In genomic region chr13:23466144-23467002, GRCh38 we compare ENCODE assay signal across 8 cellular contexts. TPM values are rescaled to one million over a fixed set of nuclear protein-coding genes. Genes with fewer than 3 reads are reported as not detected.
A peak's percentile ranks its signal among the peaks of the same experiment; 100 is the strongest.
DNase-seq lines count a peak whose midpoint lies in the region; ATAC-seq, FAIRE-seq and TF ChIP-seq lines count a peak whose summit lies in the region.

No MANE protein-coding gene starts in this region.

- peak overlapping the region; percentile 93 for H2AFZ ChIP-seq in Loucy (ENCODE audit: low read length)

- FAIRE-seq in urothelium cell line (lab: Jason Lieb, UNC): no peak

- H4K20me1 ChIP-seq in Loucy (ENCODE audit: insufficient read depth, low read length, poor library complexity, severe bottlenecking): no peaks in the 10 kb centered on the region

- peak overlapping the region; percentile 84 for H3K4me2 ChIP-seq in Loucy (ENCODE audit: low read depth, low read length, poor library complexity, severe bottlenecking)

- H3K36me3 ChIP-seq in Loucy (ENCODE audit: insufficient read depth, low read length) (no peaks in the 10 kb centered on the region), adrenal gland (replicated peaks in 1 of 2) (no peaks in the 10 kb centered on the region), heart right ventricle (no peaks in the 10 kb centered on the region), prostate gland (no peaks in the 10 kb centered on the region)

- intact Hi-C loops in adrenal gland (cut with DNase I): loop anchor here (5.0 kb wide), 2 partner anchors 401 to 406 kb away; no protein-coding TSS in a partner anchor
- intact Hi-C loops in heart right ventricle (cut with DNase I): loop anchor here (1.0 to 10.0 kb wide), 15 partner anchors 98 to 421 kb away; partner anchors contain the start of genes MIPEP (in 2 of the 10) and TNFRSF19 (in 2 of the 10)
- intact Hi-C loops in prostate gland (cut with DNase I): loop anchor here (1.0 to 10.0 kb wide), 4 partner anchors 111 to 421 kb away; partner anchors contain the start of gene MIPEP

- ATAC-seq in heart right ventricle: peak; percentile 93 to 96 (median 94)

- H3K27ac ChIP-seq in adrenal gland: peak overlapping the region in 4 of 5 donors; percentile 11 to 82 (median 42)
- H3K27ac ChIP-seq in heart right ventricle: peak overlapping the region; percentile 65 to 91 (median 83)
- H3K27ac ChIP-seq in prostate gland: peak overlapping the region; percentile 77 to 84

- peaks cover 6% of the 10 kb centered on the region; the same call in 1 of the 2 replicates for H3F3A ChIP-seq in Loucy (ENCODE audit: low read depth)

- H3K4me3 ChIP-seq in Loucy (ENCODE audit: low read length, poor library complexity, severe bottlenecking) (peak overlapping the region; percentile 74), adrenal gland (peak overlapping the region in 2 of 4 donors; percentile 42 to 49), heart right ventricle (peak overlapping the region; percentile 36 to 68 (median 60)), prostate gland (peak overlapping the region; percentile 30 to 42)

- no peaks in the 10 kb centered on the region for H3K79me2 ChIP-seq in Loucy (ENCODE audit: insufficient read depth, low read length)

- WGBS in adrenal gland, 4 donors: 1 to 6% (median 2%) methylated on average over 11 to 64 of the region's 64 CpGs
- WGBS in heart right ventricle, 2 donors: 1% methylated on average over 64 of the region's 64 CpGs
- 2% methylated on average over 47 of the region's 64 CpGs for WGBS in prostate gland

- no peak for TF ChIP-seq POLR2A in adrenal gland (IDR thresholded peaks at IDR 0.05)
- TF ChIP-seq POLR2A in prostate gland (IDR thresholded peaks at IDR 0.05): no peak

- TF ChIP-seq CTCF in Loucy (conservative IDR thresholded peaks at IDR 0.05; ENCODE audit: low read length) (peak; percentile 57), adrenal gland (IDR thresholded peaks at IDR 0.05) (peak; percentile 29 to 86 (median 66)), heart right ventricle (IDR thresholded peaks at IDR 0.05) (peak; percentile 30 to 73 (median 60)), prostate gland (IDR thresholded peaks at IDR 0.05) (peak in 3 of 4 experiments; percentile 49 to 71 (median 68))

- no peaks in the 10 kb centered on the region for H3K9me3 ChIP-seq in Loucy (ENCODE audit: insufficient read depth, low read depth, low read length)
- no peaks in the 10 kb centered on the region for H3K9me3 ChIP-seq in adrenal gland (replicated peaks in 1 of 3)
- H3K9me3 ChIP-seq in heart right ventricle: no peaks in the 10 kb centered on the region
- H3K9me3 ChIP-seq in prostate gland: no peaks in the 10 kb centered on the region

- no peaks in the 10 kb centered on the region for H3K9me2 ChIP-seq in Loucy (replicated peaks; ENCODE audit: low read depth, low read length)

- DNase-seq in GDM1 (lab: John Stamatoyannopoulos, UW) (peak; percentile 47), H4 (ENCODE audit: low spot score) (peak; percentile 42), T follicular helper cell (ENCODE audit: low read depth) (peak; percentile 30), adrenal gland (peak; percentile 66 to 88 (median 76)), heart right ventricle (peak; percentile 74 to 78), prostate gland (ENCODE audit: low spot score) (peak; percentile 64), urothelium cell line (ENCODE audit: low spot score) (peak; percentile 68)

- H3K4me1 ChIP-seq in Loucy (ENCODE audit: insufficient read depth, low read length, poor library complexity, severe bottlenecking): peaks cover 27% of the 10 kb centered on the region
- H3K4me1 ChIP-seq in adrenal gland (replicated peaks in 1 of 2): peaks cover 7 to 14% of the 10 kb centered on the region in 2 donors
- H3K4me1 ChIP-seq in heart right ventricle: peaks cover 8 to 36% (median 15%) of the 10 kb centered on the region in 9 donors
- no peaks in the 10 kb centered on the region for H3K4me1 ChIP-seq in prostate gland (replicated peaks)

- no peak overlapping the region for H3K9ac ChIP-seq in Loucy (ENCODE audit: low read depth, low read length, poor library complexity, severe bottlenecking)

- H3K27me3 ChIP-seq in Loucy (ENCODE audit: insufficient read depth, low read length, poor library complexity, severe bottlenecking): no peaks in the 10 kb centered on the region
- H3K27me3 ChIP-seq in adrenal gland: no peaks in the 10 kb centered on the region
- H3K27me3 ChIP-seq in heart right ventricle: no peaks in the 10 kb centered on the region
- H3K27me3 ChIP-seq in prostate gland (replicated peaks; ENCODE audit: insufficient read depth): no peaks in the 10 kb centered on the region

RNA-seq across cellular contexts. Expression of gene SACS, which starts 32.9 kb away (rescaled TPM):
- 9.6 and 14.2 TPM in 2 replicates for total RNA-seq in H4 (2014; rRNA removed; shearing (Covaris generic))
- total RNA-seq in adrenal gland (10 to 100 TPM in 2 of 8 donors, 1 to 10 TPM in 6; 5.9 to 11.8 (median 7.9) TPM), heart right ventricle (10 to 100 TPM in 8 of 10 donors, 1 to 10 TPM in 2; 7.2 to 44.5 (median 22.6) TPM), prostate gland (10 to 100 TPM in 1 of 2 donors, 1 to 10 TPM in 1; 7.8 to 24.1 TPM)
- polyA plus RNA-seq in adrenal gland (1 to 10 TPM; 5.6 to 7.6 (median 6.4) TPM), heart right ventricle (1 to 10 TPM; 4.7 to 5.8 TPM)
